ENCODE assay signal across 1 cellular context in the genomic region with DNA sequence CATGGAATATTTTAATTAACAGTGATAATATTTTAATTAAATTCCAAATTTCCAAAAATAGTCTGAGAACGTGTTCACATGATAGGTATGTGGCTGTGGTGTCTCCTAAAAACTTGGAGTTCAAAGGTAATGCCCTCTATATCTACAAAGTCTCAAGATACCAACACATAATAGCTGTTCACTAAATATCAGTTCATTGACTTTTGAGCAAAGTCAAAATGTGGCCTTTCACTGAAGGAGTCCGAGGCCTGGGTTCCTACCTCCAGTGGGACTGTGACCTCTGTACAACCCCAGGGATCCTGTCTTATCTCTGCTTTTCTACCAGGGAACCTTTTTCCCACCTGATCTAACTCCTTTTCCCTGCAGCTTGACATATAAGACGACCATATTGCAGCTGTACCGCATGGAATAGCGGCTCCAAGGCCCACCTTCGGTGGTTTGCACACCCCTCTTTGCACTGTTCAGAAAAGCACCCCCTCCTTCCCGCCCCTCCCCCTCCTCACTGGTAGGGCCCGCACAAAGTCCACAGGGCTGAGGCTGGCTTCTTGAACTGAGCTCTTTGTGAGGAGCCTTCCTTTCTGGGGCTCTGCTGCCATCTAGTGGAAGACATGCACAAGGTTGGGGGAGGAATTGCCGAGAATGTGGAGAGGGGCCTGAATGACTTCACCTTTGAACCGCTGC.
A peak's percentile ranks its signal among the peaks of the same experiment; 100 is the strongest.
TF ChIP-seq lines count a peak whose summit lies in the region.

No MANE protein-coding gene starts in this region.

TF ChIP-seq in HEK293, 187 proteins besides CTCF, POLR2A, EP300 and RAD21 (continued from another document):
- TF ChIP-seq, protein P1, sequence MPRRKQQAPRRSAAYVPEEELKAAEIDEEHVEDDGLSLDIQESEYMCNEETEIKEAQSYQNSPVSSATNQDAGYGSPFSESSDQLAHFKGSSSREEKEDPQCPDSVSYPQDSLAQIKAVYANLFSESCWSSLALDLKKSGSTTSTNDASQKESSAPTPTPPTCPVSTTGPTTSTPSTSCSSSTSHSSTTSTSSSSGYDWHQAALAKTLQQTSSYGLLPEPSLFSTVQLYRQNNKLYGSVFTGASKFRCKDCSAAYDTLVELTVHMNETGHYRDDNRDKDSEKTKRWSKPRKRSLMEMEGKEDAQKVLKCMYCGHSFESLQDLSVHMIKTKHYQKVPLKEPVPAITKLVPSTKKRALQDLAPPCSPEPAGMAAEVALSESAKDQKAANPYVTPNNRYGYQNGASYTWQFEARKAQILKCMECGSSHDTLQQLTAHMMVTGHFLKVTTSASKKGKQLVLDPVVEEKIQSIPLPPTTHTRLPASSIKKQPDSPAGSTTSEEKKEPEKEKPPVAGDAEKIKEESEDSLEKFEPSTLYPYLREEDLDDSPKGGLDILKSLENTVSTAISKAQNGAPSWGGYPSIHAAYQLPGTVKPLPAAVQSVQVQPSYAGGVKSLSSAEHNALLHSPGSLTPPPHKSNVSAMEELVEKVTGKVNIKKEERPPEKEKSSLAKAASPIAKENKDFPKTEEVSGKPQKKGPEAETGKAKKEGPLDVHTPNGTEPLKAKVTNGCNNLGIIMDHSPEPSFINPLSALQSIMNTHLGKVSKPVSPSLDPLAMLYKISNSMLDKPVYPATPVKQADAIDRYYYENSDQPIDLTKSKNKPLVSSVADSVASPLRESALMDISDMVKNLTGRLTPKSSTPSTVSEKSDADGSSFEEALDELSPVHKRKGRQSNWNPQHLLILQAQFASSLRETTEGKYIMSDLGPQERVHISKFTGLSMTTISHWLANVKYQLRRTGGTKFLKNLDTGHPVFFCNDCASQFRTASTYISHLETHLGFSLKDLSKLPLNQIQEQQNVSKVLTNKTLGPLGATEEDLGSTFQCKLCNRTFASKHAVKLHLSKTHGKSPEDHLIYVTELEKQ (tag by site-specific recombination; IDR thresholded peaks at IDR 0.05; ENCODE audit: borderline replicate concordance), result no peak
- TF ChIP-seq, protein P2, sequence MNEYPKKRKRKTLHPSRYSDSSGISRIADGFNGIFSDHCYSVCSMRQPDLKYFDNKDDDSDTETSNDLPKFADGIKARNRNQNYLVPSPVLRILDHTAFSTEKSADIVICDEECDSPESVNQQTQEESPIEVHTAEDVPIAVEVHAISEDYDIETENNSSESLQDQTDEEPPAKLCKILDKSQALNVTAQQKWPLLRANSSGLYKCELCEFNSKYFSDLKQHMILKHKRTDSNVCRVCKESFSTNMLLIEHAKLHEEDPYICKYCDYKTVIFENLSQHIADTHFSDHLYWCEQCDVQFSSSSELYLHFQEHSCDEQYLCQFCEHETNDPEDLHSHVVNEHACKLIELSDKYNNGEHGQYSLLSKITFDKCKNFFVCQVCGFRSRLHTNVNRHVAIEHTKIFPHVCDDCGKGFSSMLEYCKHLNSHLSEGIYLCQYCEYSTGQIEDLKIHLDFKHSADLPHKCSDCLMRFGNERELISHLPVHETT (tag by site-specific recombination; IDR thresholded peaks at IDR 0.05), result peak; percentile 56; the same call in 1 of the 2 replicates
- TF ChIP-seq RBAK (tag by site-specific recombination; IDR thresholded peaks at IDR 0.05) (no peak), ZNF654 (tag by site-specific recombination; IDR thresholded peaks at IDR 0.05; ENCODE audit: low read depth) (peak; percentile 98), ZNF510 (tag by site-specific recombination; IDR thresholded peaks at IDR 0.05; ENCODE audit: insufficient replicate concordance) (no peak), ZNF335 (tag by site-specific recombination; conservative IDR thresholded peaks at IDR 0.05) (0 out of 2 replicates have a peak, but pooled peaks have one; percentile 19), ZNF37A (tag by site-specific recombination; IDR thresholded peaks at IDR 0.05) (no peak), ZNF548 (tag by site-specific recombination; IDR thresholded peaks at IDR 0.05) (no peak), ZNF112 (tag by site-specific recombination; IDR thresholded peaks at IDR 0.05) (no peak), ZFP69B (tag by site-specific recombination; IDR thresholded peaks at IDR 0.05) (peak; percentile 95), ZNF423 (tag by site-specific recombination; IDR thresholded peaks at IDR 0.05) (no peak), ZFHX2 (tag by site-specific recombination; conservative IDR thresholded peaks at IDR 0.05) (no peak; the same call in 1 of the 2 replicates), ZNF530 (tag by site-specific recombination; IDR thresholded peaks at IDR 0.05; ENCODE audit: low read depth) (no peak), ZBTB21 (tag by site-specific recombination; IDR thresholded peaks at IDR 0.05) (peak; percentile 68; the same call in 1 of the 2 replicates), ZNF155 (tag by site-specific recombination; IDR thresholded peaks at IDR 0.05) (no peak), ZNF302 (tag by site-specific recombination; IDR thresholded peaks at IDR 0.05; ENCODE audit: low read depth) (no peak), GLIS2 (tag by site-specific recombination; IDR thresholded peaks at IDR 0.05) (no peak), BCL11B (tag by site-specific recombination; IDR thresholded peaks at IDR 0.05; ENCODE audit: low read depth) (peak; percentile 38; the same call in 1 of the 2 replicates), ZNF433 (tag by site-specific recombination; IDR thresholded peaks at IDR 0.05; ENCODE audit: low read depth) (no peak), WT1 (tag by site-specific recombination; IDR thresholded peaks at IDR 0.05) (peak; percentile 25; the same call in 1 of the 2 replicates), ZNF391 (tag by site-specific recombination; IDR thresholded peaks at IDR 0.05; ENCODE audit: borderline replicate concordance, low read depth) (no peak), ZNF214 (tag by site-specific recombination; IDR thresholded peaks at IDR 0.05; ENCODE audit: borderline replicate concordance) (no peak), ZNF133 (tag by site-specific recombination; IDR thresholded peaks at IDR 0.05) (no peak), ZNF324 (tag by site-specific recombination; IDR thresholded peaks at IDR 0.05) (peak; percentile 69; the same call in 1 of the 2 replicates), ZNF350 (tag by site-specific recombination; IDR thresholded peaks at IDR 0.05) (no peak), ZNF394 (tag by site-specific recombination; IDR thresholded peaks at IDR 0.05; ENCODE audit: borderline replicate concordance) (peak; percentile 63; the same call in 1 of the 2 replicates), ZNF248 (tag by site-specific recombination; IDR thresholded peaks at IDR 0.05) (no peak), GLIS1 (tag by site-specific recombination; IDR thresholded peaks at IDR 0.05) (0 out of 2 replicates have a peak, but pooled peaks have one; percentile 20), ZNF623 (tag by site-specific recombination; IDR thresholded peaks at IDR 0.05) (no peak), ZNF10 (tag by site-specific recombination; IDR thresholded peaks at IDR 0.05) (peak; percentile 54), ZEB2 (tag by site-specific recombination; IDR thresholded peaks at IDR 0.05) (peak; percentile 74), ZNF707 (tag by site-specific recombination; IDR thresholded peaks at IDR 0.05) (no peak), ZNF16 (tag by site-specific recombination; IDR thresholded peaks at IDR 0.05; ENCODE audit: low read depth) (no peak), ZXDB (tag by site-specific recombination; IDR thresholded peaks at IDR 0.05) (peak; percentile 54), ZNF600 (tag by site-specific recombination; IDR thresholded peaks at IDR 0.05) (peak; percentile 61)
- TF ChIP-seq, protein P3, sequence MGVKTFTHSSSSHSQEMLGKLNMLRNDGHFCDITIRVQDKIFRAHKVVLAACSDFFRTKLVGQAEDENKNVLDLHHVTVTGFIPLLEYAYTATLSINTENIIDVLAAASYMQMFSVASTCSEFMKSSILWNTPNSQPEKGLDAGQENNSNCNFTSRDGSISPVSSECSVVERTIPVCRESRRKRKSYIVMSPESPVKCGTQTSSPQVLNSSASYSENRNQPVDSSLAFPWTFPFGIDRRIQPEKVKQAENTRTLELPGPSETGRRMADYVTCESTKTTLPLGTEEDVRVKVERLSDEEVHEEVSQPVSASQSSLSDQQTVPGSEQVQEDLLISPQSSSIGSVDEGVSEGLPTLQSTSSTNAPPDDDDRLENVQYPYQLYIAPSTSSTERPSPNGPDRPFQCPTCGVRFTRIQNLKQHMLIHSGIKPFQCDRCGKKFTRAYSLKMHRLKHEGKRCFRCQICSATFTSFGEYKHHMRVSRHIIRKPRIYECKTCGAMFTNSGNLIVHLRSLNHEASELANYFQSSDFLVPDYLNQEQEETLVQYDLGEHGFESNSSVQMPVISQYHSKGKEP (tag by site-specific recombination; IDR thresholded peaks at IDR 0.05), result no peak
- TF ChIP-seq, protein P4, sequence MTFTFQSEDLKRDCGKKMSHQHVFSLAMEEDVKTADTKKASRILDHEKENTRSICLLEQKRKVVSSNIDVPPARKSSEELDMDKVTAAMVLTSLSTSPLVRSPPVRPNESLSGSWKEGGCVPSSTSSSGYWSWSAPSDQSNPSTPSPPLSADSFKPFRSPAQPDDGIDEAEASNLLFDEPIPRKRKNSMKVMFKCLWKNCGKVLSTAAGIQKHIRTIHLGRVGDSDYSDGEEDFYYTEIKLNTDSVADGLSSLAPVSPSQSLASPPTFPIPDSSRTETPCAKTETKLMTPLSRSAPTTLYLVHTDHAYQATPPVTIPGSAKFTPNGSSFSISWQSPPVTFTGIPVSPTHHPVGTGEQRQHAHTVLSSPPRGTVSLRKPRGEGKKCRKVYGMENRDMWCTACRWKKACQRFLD (tag by site-specific recombination; IDR thresholded peaks at IDR 0.05), result no peak
- TF ChIP-seq, protein P5, sequence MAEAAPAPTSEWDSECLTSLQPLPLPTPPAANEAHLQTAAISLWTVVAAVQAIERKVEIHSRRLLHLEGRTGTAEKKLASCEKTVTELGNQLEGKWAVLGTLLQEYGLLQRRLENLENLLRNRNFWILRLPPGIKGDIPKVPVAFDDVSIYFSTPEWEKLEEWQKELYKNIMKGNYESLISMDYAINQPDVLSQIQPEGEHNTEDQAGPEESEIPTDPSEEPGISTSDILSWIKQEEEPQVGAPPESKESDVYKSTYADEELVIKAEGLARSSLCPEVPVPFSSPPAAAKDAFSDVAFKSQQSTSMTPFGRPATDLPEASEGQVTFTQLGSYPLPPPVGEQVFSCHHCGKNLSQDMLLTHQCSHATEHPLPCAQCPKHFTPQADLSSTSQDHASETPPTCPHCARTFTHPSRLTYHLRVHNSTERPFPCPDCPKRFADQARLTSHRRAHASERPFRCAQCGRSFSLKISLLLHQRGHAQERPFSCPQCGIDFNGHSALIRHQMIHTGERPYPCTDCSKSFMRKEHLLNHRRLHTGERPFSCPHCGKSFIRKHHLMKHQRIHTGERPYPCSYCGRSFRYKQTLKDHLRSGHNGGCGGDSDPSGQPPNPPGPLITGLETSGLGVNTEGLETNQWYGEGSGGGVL (tag by site-specific recombination; IDR thresholded peaks at IDR 0.05), result no peak; the same call in 1 of the 2 replicates
- TF ChIP-seq, protein P6, sequence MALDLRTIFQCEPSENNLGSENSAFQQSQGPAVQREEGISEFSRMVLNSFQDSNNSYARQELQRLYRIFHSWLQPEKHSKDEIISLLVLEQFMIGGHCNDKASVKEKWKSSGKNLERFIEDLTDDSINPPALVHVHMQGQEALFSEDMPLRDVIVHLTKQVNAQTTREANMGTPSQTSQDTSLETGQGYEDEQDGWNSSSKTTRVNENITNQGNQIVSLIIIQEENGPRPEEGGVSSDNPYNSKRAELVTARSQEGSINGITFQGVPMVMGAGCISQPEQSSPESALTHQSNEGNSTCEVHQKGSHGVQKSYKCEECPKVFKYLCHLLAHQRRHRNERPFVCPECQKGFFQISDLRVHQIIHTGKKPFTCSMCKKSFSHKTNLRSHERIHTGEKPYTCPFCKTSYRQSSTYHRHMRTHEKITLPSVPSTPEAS (tag by site-specific recombination; IDR thresholded peaks at IDR 0.05), result 0 out of 2 replicates have a peak, but pooled peaks have one; percentile 22
- TF ChIP-seq, protein P7, sequence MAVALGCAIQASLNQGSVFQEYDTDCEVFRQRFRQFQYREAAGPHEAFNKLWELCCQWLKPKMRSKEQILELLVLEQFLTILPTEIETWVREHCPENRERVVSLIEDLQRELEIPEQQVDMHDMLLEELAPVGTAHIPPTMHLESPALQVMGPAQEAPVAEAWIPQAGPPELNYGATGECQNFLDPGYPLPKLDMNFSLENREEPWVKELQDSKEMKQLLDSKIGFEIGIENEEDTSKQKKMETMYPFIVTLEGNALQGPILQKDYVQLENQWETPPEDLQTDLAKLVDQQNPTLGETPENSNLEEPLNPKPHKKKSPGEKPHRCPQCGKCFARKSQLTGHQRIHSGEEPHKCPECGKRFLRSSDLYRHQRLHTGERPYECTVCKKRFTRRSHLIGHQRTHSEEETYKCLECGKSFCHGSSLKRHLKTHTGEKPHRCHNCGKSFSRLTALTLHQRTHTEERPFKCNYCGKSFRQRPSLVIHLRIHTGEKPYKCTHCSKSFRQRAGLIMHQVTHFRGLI (tag by site-specific recombination; IDR thresholded peaks at IDR 0.05), result peak; percentile 49; the same call in 1 of the 2 replicates
- TF ChIP-seq, protein P8, sequence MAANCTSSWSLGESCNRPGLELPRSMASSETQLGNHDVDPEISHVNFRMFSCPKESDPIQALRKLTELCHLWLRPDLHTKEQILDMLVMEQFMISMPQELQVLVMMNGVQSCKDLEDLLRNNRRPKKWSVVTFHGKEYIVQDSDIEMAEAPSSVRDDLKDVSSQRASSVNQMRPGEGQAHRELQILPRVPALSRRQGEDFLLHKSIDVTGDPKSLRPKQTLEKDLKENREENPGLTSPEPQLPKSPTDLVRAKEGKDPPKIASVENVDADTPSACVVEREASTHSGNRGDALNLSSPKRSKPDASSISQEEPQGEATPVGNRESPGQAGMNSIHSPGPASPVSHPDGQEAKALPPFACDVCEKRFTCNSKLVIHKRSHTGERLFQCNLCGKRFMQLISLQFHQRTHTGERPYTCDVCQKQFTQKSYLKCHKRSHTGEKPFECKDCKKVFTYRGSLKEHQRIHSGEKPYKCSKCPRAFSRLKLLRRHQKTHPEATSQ (tag by site-specific recombination; IDR thresholded peaks at IDR 0.05), result 0 out of 2 replicates have a peak, but pooled peaks have one; percentile 43
